22 cellular contexts compared by ENCODE assay signal in the genomic region with DNA sequence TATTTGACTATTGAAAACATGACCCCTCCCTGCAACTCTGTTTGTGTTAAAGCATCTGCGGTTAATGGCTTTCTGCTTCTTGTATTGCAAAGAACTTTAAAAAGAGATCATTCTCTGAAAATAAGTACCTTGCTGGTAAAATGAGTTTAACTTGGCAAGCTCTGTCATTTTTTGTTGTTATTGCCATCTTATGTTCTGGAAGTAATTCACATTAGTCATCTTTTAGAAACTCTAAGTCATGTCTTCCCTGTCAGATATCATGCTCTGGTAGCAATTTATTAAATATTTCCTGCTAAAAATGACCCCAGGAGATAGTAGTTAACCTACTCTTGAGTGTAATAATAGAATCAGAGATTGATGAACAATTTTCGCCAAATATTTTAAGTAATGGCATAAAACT.
DNase-seq lines count a peak whose midpoint lies in the region; ATAC-seq and TF ChIP-seq lines count a peak whose summit lies in the region.
"Had no signal": no experiment of that assay in that cellular context is flagged by ENCODE, and none has a peak within 500 bp of the region (broad histone marks: within the 10 kb centered on the region; RNA-seq: fewer than 3 reads in every experiment).

No MANE protein-coding gene starts in this region.

- POLR2A ChIA-PET in SK-N-SH (lab: Yijun Ruan, JAX) (no interaction called here), OCI-LY7 (lab: Charles Lee) (no interaction called here)

- BruUV-seq in Calu3 (replicated peaks; lab: Mats Ljungman, UMichigan) (no TSS peak), OCI-LY7 (replicated peaks; lab: Mats Ljungman, UMichigan) (no TSS peak)

- H3K79me2 ChIP-seq in SK-N-SH (ENCODE audit: insufficient read depth) (no peaks in the 10 kb centered on the region), OCI-LY7 (ENCODE audit: insufficient read depth, low read depth, low read length) (no peaks in the 10 kb centered on the region)

- no peak for ATAC-seq in GM18520 (IDR thresholded peaks at IDR 0.05; ENCODE audit: unreplicated experiment)
- ATAC-seq: CD8-positive, alpha-beta T cell; Panc1 had no signal

- H3K27ac ChIP-seq in SK-N-SH (ENCODE audit: low read depth in 2 of 2, low read length in 1 of 2): peak overlapping the region in 1 of 2 experiments; percentile 50; a peak in 1 of 4 replicates
- H3K27ac ChIP-seq in OCI-LY7 (ENCODE audit: low read depth, low read length, poor library complexity, severe bottlenecking): no peak overlapping the region

- TF ChIP-seq RAD21 in SK-N-SH (IDR thresholded peaks at IDR 0.05; ENCODE audit: low read length): no peak

- no peak for TF ChIP-seq CTCF in SK-N-SH (IDR thresholded peaks at IDR 0.05)
- TF ChIP-seq CTCF in Calu3 (IDR thresholded peaks at IDR 0.05; ENCODE audit: unreplicated experiment): no peak
- no peak for TF ChIP-seq CTCF in OCI-LY7 (conservative IDR thresholded peaks at IDR 0.05; ENCODE audit: low read length)

- DNase-seq in EH (ENCODE audit: low read depth) (peak; percentile 56), SK-N-SH (no peak), dermis blood vessel endothelial cell (peak; percentile 4), kidney glomerular epithelial cell (lab: John Stamatoyannopoulos, UW) (peak; percentile 17), Calu3 (no peak), OCI-LY7 (ENCODE audit: low spot score) (no peak), LoVo (ENCODE audit: low spot score) (no peak)
- DNase-seq: 8988T; C1 segment of cervical spinal cord; CD8-positive, alpha-beta T cell; DMS53; H9; Kasumi-1; MM.1S; NCI-H1048; NCI-H1436; NCI-H187 treated with DMSO at 0.1 percent for 48 hours; NCI-H510A treated with DMSO at 0.1 percent for 48 hours; NCI-H748 treated with DMSO at 0.1 percent for 48 hours; SIG-M5 had no signal

- WGBS in SK-N-SH (ENCODE audit: low lambda C conversion rate): 37% methylated on average over 2 of the region's 2 CpGs

- H3K9me3 ChIP-seq in SK-N-SH: no peaks in the 10 kb centered on the region
- no peaks in the 10 kb centered on the region for H3K9me3 ChIP-seq in OCI-LY7 (ENCODE audit: low read length)

- H3F3A ChIP-seq in SK-N-SH (replicated peaks; ENCODE audit: insufficient read depth): peaks cover 8% of the 10 kb centered on the region

- H3K36me3 ChIP-seq in SK-N-SH (replicated peaks in 1 of 2; ENCODE audit: control insufficient read depth in 1 of 2, insufficient read depth in 2 of 2, low read length in 1 of 2): no peaks in the 10 kb centered on the region
- no peaks in the 10 kb centered on the region for H3K36me3 ChIP-seq in OCI-LY7 (ENCODE audit: insufficient read depth, low read length)

- CTCF ChIA-PET in SK-N-SH (lab: Yijun Ruan, JAX): interaction anchor here (1.0 to 1.1 kb wide), 2 partner anchors 18 to 1540 kb away, joined by 3 read pairs; no protein-coding TSS in a partner anchor
- CTCF ChIA-PET in Calu3 (lab: Charles Lee): no interaction called here
- CTCF ChIA-PET in OCI-LY7 (lab: Charles Lee; ENCODE audit: unreplicated experiment): no interaction called here

- H3K27ac Mint-ChIP-seq in Calu3 (ENCODE audit: unreplicated experiment): no peak overlapping the region
- H3K27ac Mint-ChIP-seq: CD8-positive, alpha-beta T cell; H9 had no signal

- H3K36me3 Mint-ChIP-seq in Calu3 (ENCODE audit: insufficient read depth, unreplicated experiment): no peaks in the 10 kb centered on the region
- H3K36me3 Mint-ChIP-seq: CD8-positive, alpha-beta T cell had no signal

- H3K9me3 Mint-ChIP-seq in Calu3 (ENCODE audit: low read depth, unreplicated experiment): no peaks in the 10 kb centered on the region
- H3K9me3 Mint-ChIP-seq: H9 had no signal

- H2AFZ ChIP-seq in SK-N-SH (ENCODE audit: low read depth): no peak overlapping the region
- no peak overlapping the region for H2AFZ ChIP-seq in OCI-LY7 (ENCODE audit: low read length)

- TF ChIP-seq EP300 in SK-N-SH (IDR thresholded peaks at IDR 0.05; ENCODE audit: borderline replicate concordance in 1 of 2, low read depth in 1 of 2, low read length in 1 of 2): 0 out of 4 replicates have a peak, but pooled peaks of 1 of the 2 experiments have one; percentile 23

- H4K20me1 ChIP-seq in SK-N-SH (ENCODE audit: insufficient read depth) (no peaks in the 10 kb centered on the region), OCI-LY7 (ENCODE audit: insufficient read depth, low read length) (no peaks in the 10 kb centered on the region)

- intact Hi-C loops in Calu3 (cut with micrococcal nuclease; ENCODE audit: unreplicated experiment) (no loop called here), OCI-LY7 (cut with micrococcal nuclease; ENCODE audit: unreplicated experiment) (no loop called here)

- no peaks in the 10 kb centered on the region for H3K9me2 ChIP-seq in SK-N-SH
- no peaks in the 10 kb centered on the region for H3K9me2 ChIP-seq in OCI-LY7 (ENCODE audit: insufficient read depth, low read length)

- no peaks in the 10 kb centered on the region for H3K4me1 Mint-ChIP-seq in Calu3 (ENCODE audit: low read depth, unreplicated experiment)
- H3K4me1 Mint-ChIP-seq: H9 had no signal

- peak overlapping the region; percentile 1; the same call in 1 of the 2 replicates for H3K4me2 ChIP-seq in SK-N-SH
- no peak overlapping the region for H3K4me2 ChIP-seq in OCI-LY7 (ENCODE audit: low read length)

- no peaks in the 10 kb centered on the region for H3K27me3 Mint-ChIP-seq in Calu3 (ENCODE audit: unreplicated experiment)

- H3K27me3 ChIP-seq in SK-N-SH (ENCODE audit: insufficient read depth): no peaks in the 10 kb centered on the region

- H3K4me3 Mint-ChIP-seq in Calu3 (ENCODE audit: low read depth, unreplicated experiment): no peak overlapping the region
- H3K4me3 Mint-ChIP-seq: CD8-positive, alpha-beta T cell; H9 had no signal

- H3K4me3 ChIP-seq in SK-N-SH (ENCODE audit: low read depth in 2 of 2, low read length in 1 of 2): no peak overlapping the region
- no peak overlapping the region for H3K4me3 ChIP-seq in OCI-LY7 (ENCODE audit: low read depth, low read length, poor library complexity, severe bottlenecking)

- H3K4me1 ChIP-seq in SK-N-SH (ENCODE audit: control insufficient read depth in 1 of 2, insufficient read depth in 2 of 2, low read depth in 1 of 2, low read length in 1 of 2) (peaks cover 0 to 7% of the 10 kb centered on the region in 2 experiments; a peak in 1 of 4 replicates), OCI-LY7 (ENCODE audit: insufficient read depth, low read length, poor library complexity, severe bottlenecking) (no peaks in the 10 kb centered on the region)

- H3K9ac ChIP-seq in SK-N-SH: no peak overlapping the region

TF ChIP-seq in SK-N-SH, 30 proteins besides CTCF, POLR2A, EP300 and RAD21 (continues in another document):
- TF ChIP-seq, protein P1, sequence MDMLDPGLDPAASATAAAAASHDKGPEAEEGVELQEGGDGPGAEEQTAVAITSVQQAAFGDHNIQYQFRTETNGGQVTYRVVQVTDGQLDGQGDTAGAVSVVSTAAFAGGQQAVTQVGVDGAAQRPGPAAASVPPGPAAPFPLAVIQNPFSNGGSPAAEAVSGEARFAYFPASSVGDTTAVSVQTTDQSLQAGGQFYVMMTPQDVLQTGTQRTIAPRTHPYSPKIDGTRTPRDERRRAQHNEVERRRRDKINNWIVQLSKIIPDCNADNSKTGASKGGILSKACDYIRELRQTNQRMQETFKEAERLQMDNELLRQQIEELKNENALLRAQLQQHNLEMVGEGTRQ (IDR thresholded peaks at IDR 0.05; ENCODE audit: borderline replicate concordance, low read depth, low read length): no peak
- TF ChIP-seq SIN3A (IDR thresholded peaks at IDR 0.05; ENCODE audit: borderline replicate concordance, low read depth, low read length) (no peak), MXI1 (IDR thresholded peaks at IDR 0.05; ENCODE audit: low read depth, low read length) (no peak), NRF1 (IDR thresholded peaks at IDR 0.05; ENCODE audit: low read depth, low read length) (no peak), TCF12 (IDR thresholded peaks at IDR 0.05) (no peak; the same call in 1 of the 2 replicates), NFIC (IDR thresholded peaks at IDR 0.05; ENCODE audit: borderline replicate concordance) (peak; percentile 17; the same call in 1 of the 2 replicates), GABPA (IDR thresholded peaks at IDR 0.05; ENCODE audit: low read depth) (no peak), RXRA (IDR thresholded peaks at IDR 0.05; ENCODE audit: borderline replicate concordance, low read depth) (no peak), EZH2phosphoT487 (IDR thresholded peaks at IDR 0.05; ENCODE audit: borderline replicate concordance, low read depth) (no peak), MEF2A (IDR thresholded peaks at IDR 0.05; ENCODE audit: borderline replicate concordance, low read depth) (no peak), TAF1 (IDR thresholded peaks at IDR 0.05; ENCODE audit: borderline replicate concordance, low read depth, low read length) (no peak)
- TF ChIP-seq, protein P2, sequence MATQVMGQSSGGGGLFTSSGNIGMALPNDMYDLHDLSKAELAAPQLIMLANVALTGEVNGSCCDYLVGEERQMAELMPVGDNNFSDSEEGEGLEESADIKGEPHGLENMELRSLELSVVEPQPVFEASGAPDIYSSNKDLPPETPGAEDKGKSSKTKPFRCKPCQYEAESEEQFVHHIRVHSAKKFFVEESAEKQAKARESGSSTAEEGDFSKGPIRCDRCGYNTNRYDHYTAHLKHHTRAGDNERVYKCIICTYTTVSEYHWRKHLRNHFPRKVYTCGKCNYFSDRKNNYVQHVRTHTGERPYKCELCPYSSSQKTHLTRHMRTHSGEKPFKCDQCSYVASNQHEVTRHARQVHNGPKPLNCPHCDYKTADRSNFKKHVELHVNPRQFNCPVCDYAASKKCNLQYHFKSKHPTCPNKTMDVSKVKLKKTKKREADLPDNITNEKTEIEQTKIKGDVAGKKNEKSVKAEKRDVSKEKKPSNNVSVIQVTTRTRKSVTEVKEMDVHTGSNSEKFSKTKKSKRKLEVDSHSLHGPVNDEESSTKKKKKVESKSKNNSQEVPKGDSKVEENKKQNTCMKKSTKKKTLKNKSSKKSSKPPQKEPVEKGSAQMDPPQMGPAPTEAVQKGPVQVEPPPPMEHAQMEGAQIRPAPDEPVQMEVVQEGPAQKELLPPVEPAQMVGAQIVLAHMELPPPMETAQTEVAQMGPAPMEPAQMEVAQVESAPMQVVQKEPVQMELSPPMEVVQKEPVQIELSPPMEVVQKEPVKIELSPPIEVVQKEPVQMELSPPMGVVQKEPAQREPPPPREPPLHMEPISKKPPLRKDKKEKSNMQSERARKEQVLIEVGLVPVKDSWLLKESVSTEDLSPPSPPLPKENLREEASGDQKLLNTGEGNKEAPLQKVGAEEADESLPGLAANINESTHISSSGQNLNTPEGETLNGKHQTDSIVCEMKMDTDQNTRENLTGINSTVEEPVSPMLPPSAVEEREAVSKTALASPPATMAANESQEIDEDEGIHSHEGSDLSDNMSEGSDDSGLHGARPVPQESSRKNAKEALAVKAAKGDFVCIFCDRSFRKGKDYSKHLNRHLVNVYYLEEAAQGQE (IDR thresholded peaks at IDR 0.05; ENCODE audit: low read depth, low read length): no peak

Comparison
In these comparisons a context has a peak if more than half of its experiments do, and no peak if none do; other contexts are left out.
1. DNase-seq: peak in EH (single experiment), dermis blood vessel endothelial cell (single experiment) and kidney glomerular epithelial cell (single experiment); none in SK-N-SH (single experiment), Calu3 (single experiment), OCI-LY7 (single experiment) and LoVo (single experiment).